ENCODE assay signal across 9 cellular contexts in the genomic region with DNA sequence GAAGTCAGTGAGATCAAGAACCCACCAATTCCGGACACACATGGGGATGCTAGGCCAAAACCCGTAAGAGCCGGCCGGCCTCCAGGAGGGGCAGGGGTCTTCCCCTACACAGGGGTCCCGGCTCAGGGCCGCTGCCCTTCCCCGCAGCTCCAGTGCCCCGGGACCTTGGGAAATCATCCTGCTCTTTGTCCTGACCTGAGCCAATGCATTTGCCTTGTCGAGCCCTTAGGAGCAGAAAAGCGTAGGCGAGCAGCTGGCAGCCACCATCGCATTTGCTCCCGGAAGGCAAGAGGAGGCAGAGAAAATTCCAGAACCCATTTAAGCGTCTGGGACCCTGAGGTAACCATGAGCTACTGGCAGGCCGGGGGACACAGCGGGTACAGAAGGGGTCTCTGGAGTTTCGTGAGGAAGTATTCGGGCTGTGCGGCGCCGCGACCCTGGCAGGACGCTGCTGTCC. TPM values are rescaled to one million over a fixed set of nuclear protein-coding genes. Genes with fewer than 3 reads are reported as not detected.
DNase-seq lines count a peak whose midpoint lies in the region; ATAC-seq, FAIRE-seq and TF ChIP-seq lines count a peak whose summit lies in the region.
"Had no signal": no experiment of that assay in that cellular context is flagged by ENCODE, and none has a peak within 500 bp of the region (broad histone marks: within the 10 kb centered on the region; RNA-seq: fewer than 3 reads in every experiment).

No MANE protein-coding gene starts in this region.

- no peaks in the 10 kb centered on the region for H3K9me3 Mint-ChIP-seq in activated CD8-positive, alpha-beta T cell treated with anti-CD3 and anti-CD28 coated beads for 36 hours

- H3K4me3 Mint-ChIP-seq in activated CD8-positive, alpha-beta T cell treated with anti-CD3 and anti-CD28 coated beads for 36 hours = peak overlapping the region; percentile 73

- H3K9me3 ChIP-seq in right cardiac atrium (ENCODE audit: control insufficient read depth, low read length) (no peaks in the 10 kb centered on the region), small intestine (ENCODE audit: control insufficient read depth, low read depth) (no peaks in the 10 kb centered on the region)

- no peaks in the 10 kb centered on the region for H3K27me3 Mint-ChIP-seq in activated CD8-positive, alpha-beta T cell treated with anti-CD3 and anti-CD28 coated beads for 36 hours

- FAIRE-seq in small intestine (lab: Jason Lieb, UNC) = no peak

- H3K27ac Mint-ChIP-seq in activated CD8-positive, alpha-beta T cell treated with anti-CD3 and anti-CD28 coated beads for 36 hours = peak overlapping the region; percentile 20

- no peak for DNase-seq in GM12864 (ENCODE audit: low read depth)
- no peak for DNase-seq in activated CD8-positive, alpha-beta T cell treated with anti-CD3 and anti-CD28 coated beads for 36 hours
- peak; percentile 69 to 81 (median 79) for DNase-seq in right cardiac atrium
- no peak for DNase-seq in small intestine
- DNase-seq in NK-92 (lab: John Stamatoyannopoulos, UW; ENCODE audit: unreplicated experiment) = no peak
- DNase-seq: NCI-H2081 treated with DMSO at 0.1 percent for 48 hours had no signal

- H3K36me3 ChIP-seq in small intestine (ENCODE audit: control insufficient read depth in 2 of 2, insufficient read depth in 2 of 2, low read length in 2 of 2) = no peaks in the 10 kb centered on the region

- ATAC-seq in activated CD8-positive, alpha-beta T cell treated with anti-CD3 and anti-CD28 coated beads for 36 hours = no peak
- ATAC-seq in right cardiac atrium (peak; percentile 22 to 36), GM21390 (IDR thresholded peaks at IDR 0.05; ENCODE audit: unreplicated experiment) (no peak), GM18873 (IDR thresholded peaks at IDR 0.05; ENCODE audit: low FRiP score, unreplicated experiment) (no peak), GM21619 (IDR thresholded peaks at IDR 0.05; ENCODE audit: unreplicated experiment) (no peak)

- intact Hi-C loops in activated CD8-positive, alpha-beta T cell treated with anti-CD3 and anti-CD28 coated beads for 36 hours (cut with micrococcal nuclease) = no loop called here
- intact Hi-C loops in right cardiac atrium (cut with DNase I) = loop anchor here in 3 of 4 donors (10.0 kb wide), 3 partner anchors 51 to 171 kb away; a partner anchor contains a TSS

- H3K4me1 Mint-ChIP-seq in activated CD8-positive, alpha-beta T cell treated with anti-CD3 and anti-CD28 coated beads for 36 hours (ENCODE audit: low read depth) = peaks cover 8% of the 10 kb centered on the region

- no peaks in the 10 kb centered on the region for H3K4me1 ChIP-seq in right cardiac atrium (ENCODE audit: control insufficient read depth, insufficient read depth, low read length)
- peaks cover 0 to 5% of the 10 kb centered on the region in 2 donors for H3K4me1 ChIP-seq in small intestine (ENCODE audit: control insufficient read depth in 2 of 2, insufficient read depth in 1 of 2, low read depth in 1 of 2, low read length in 1 of 2)

- TF ChIP-seq CTCF in GM12864 (IDR thresholded peaks at IDR 0.05; ENCODE audit: low read depth, low read length, missing control alignments) = no peak
- TF ChIP-seq CTCF in activated CD8-positive, alpha-beta T cell treated with anti-CD3 and anti-CD28 coated beads for 36 hours (IDR thresholded peaks at IDR 0.05) = no peak

- POLR2A ChIA-PET in activated CD8-positive, alpha-beta T cell treated with anti-CD3 and anti-CD28 coated beads for 36 hours (lab: Charles Lee) = interaction anchor here (0.9 to 2.1 kb wide), 5 partner anchors 17 to 173 kb away, joined by 3 to 15 read pairs (median 5); no protein-coding TSS in a partner anchor

- WGBS in right cardiac atrium = 33% methylated on average over 23 of the region's 23 CpGs
- WGBS in small intestine, 3 donors = 58 to 83% (median 72%) methylated on average over 17 to 23 of the region's 23 CpGs

- H3K27ac ChIP-seq in right cardiac atrium (ENCODE audit: low read length) (no peak overlapping the region), small intestine (ENCODE audit: low read depth in 1 of 2, low read length in 1 of 2) (peak overlapping the region; percentile 2 to 39)

- H3K27me3 ChIP-seq in right cardiac atrium (ENCODE audit: control insufficient read depth, insufficient read depth) = no peaks in the 10 kb centered on the region
- H3K27me3 ChIP-seq in small intestine (ENCODE audit: control insufficient read depth in 2 of 2, insufficient read depth in 2 of 2, low read length in 2 of 2) = no peaks in the 10 kb centered on the region

- peak overlapping the region; percentile 47 for H3K4me3 ChIP-seq in GM12864 (ENCODE audit: low read depth, low read length)
- peak overlapping the region; percentile 53 for H3K4me3 ChIP-seq in right cardiac atrium (ENCODE audit: low read length)
- peak overlapping the region; percentile 16 to 33 for H3K4me3 ChIP-seq in small intestine (ENCODE audit: low read depth in 1 of 2, low read length in 2 of 2)

- CTCF ChIA-PET in activated CD8-positive, alpha-beta T cell treated with anti-CD3 and anti-CD28 coated beads for 36 hours (lab: Charles Lee) = interaction anchor here (0.6 to 3.5 kb wide), 28 partner anchors 10 to 199 kb away, joined by 3 to 16 read pairs (median 3); no protein-coding TSS in a partner anchor

- H3K36me3 Mint-ChIP-seq in activated CD8-positive, alpha-beta T cell treated with anti-CD3 and anti-CD28 coated beads for 36 hours (ENCODE audit: low read depth) = no peaks in the 10 kb centered on the region

RNA-seq across cellular contexts. Expression of a gene that starts 7.4 kb away (rescaled TPM):
- 10 to 100 TPM; 46.1 to 48.1 TPM for total RNA-seq in activated CD8-positive, alpha-beta T cell treated with anti-CD3 and anti-CD28 coated beads for 36 hours
- 10 to 100 TPM; 20.2 to 28.0 (median 24.6) TPM for total RNA-seq in right cardiac atrium
- polyA plus RNA-seq in right cardiac atrium (24.9 TPM), small intestine (100 to 1,000 TPM in 1 of 3 donors, 10 to 100 TPM in 2; 50.8 to 109 (median 69.7) TPM)

RNA-seq across cellular contexts. Expression of a gene that starts 29.3 kb away (rescaled TPM):
- 10 to 100 TPM; 54.8 to 59.0 TPM for total RNA-seq in activated CD8-positive, alpha-beta T cell treated with anti-CD3 and anti-CD28 coated beads for 36 hours
- total RNA-seq in right cardiac atrium = 10 to 100 TPM; 20.5 to 28.8 (median 26.3) TPM
- polyA plus RNA-seq in right cardiac atrium = 21.7 TPM
- polyA plus RNA-seq in small intestine = 10 to 100 TPM in 2 of 3 donors, 1 to 10 TPM in 1; 8.9 to 33.7 (median 13.4) TPM

Comparison
In these comparisons a context has a peak if more than half of its experiments do, and no peak if none do; other contexts are left out.
1. DNase-seq: peak in right cardiac atrium (3 of 3); none in GM12864 (single experiment), activated CD8-positive, alpha-beta T cell treated with anti-CD3 and anti-CD28 coated beads for 36 hours (single experiment), small intestine (single experiment) and NK-92 (single experiment).
2. ATAC-seq: peak in right cardiac atrium (2 of 2); none in activated CD8-positive, alpha-beta T cell treated with anti-CD3 and anti-CD28 coated beads for 36 hours (single experiment), GM21390 (single experiment), GM18873 (single experiment) and GM21619 (single experiment).
3. Peak in every context shown above with its lines, with median percentiles within 50 percentile points of each other: H3K4me3 ChIP-seq.